Comparison of ENCODE assay signal across 21 cellular contexts in the genomic region with DNA sequence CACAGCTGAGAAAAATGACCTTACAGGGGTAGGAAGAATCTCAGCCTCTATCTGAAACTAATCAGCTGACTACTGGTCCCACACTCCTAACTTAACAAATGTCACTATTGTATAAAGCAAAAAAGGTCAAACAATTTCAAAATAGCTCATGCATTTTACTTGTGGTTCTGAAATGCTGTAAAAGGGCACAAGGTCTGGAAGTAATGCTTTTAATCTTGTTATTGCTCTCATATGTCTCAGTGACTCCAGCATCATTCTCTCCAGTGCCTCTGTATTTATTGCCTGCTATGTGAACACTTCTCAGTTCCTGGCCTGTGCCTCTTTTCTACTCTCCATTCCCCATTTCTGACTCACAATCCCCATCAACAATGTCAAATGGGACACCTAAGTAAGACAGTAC.
"Had no signal": no experiment of that assay in that cellular context is flagged by ENCODE, and none has a peak within 500 bp of the region (broad histone marks: within the 10 kb centered on the region; RNA-seq: fewer than 3 reads in every experiment).

No MANE protein-coding gene starts in this region.

- H3K27me3 ChIP-seq: body of pancreas, cardiac muscle cell, foreskin keratinocyte, left lung, thyroid gland, upper lobe of right lung had no signal

- ATAC-seq: activated CD4-positive, CD25-positive, alpha-beta regulatory T cell treated with anti-CD3 and anti-CD28 coated beads, Interleukin-2, amount 50 U/mL, for 24 hours; activated T-cell treated with anti-CD3 and anti-CD28 coated beads, Interleukin-2, amount 50 U/mL, for 72 hours; body of pancreas; foreskin keratinocyte; left lung; naive thymus-derived CD8-positive, alpha-beta T cell; upper lobe of right lung had no signal

- H3K9me3 ChIP-seq: body of pancreas, thyroid gland, upper lobe of right lung had no signal

- H3K27ac ChIP-seq: body of pancreas, cardiac muscle cell, foreskin keratinocyte, left lung, thyroid gland, upper lobe of right lung, VCaP had no signal

- DNase-seq: activated CD4-positive, alpha-beta memory T cell treated with anti-CD3 and anti-CD28 coated beads, Interleukin-2, amount 10 ng/mL, durations not matched to agents 7 days and 5 days; activated CD4-positive, alpha-beta T cell treated with anti-CD3 and anti-CD28 coated beads, Interleukin-2, amount 10 ng/mL, durations not matched to agents 24 days and 14 days; activated effector memory CD4-positive, alpha-beta T cell treated with anti-CD3 and anti-CD28 coated beads, Interleukin-2, amount 50 U/mL, for 16 hours; activated naive CD4-positive, alpha-beta T cell treated with anti-CD3 and anti-CD28 coated beads, Interleukin-2, amount 10 ng/mL, durations not matched to agents 7 days and 5 days; activated T-cell treated with anti-CD3 and anti-CD28 coated beads, Interleukin-2, amount 50 U/mL, for 72 hours; anterior cingulate cortex; body of pancreas; effector CD8-positive, alpha-beta T cell; foreskin keratinocyte; hippocampal formation; kidney glomerular epithelial cell; left lung; naive thymus-derived CD8-positive, alpha-beta T cell; stimulated activated CD4-positive, alpha-beta T cell treated with anti-CD3 and anti-CD28 coated beads, Interleukin-4, amount 100 ng/mL, for 24 hours; stimulated activated naive CD4-positive, alpha-beta T cell treated with Interleukin-2 at 50 U/mL for 16 hours; thyroid gland; upper lobe of right lung had no signal

- H3K36me3 ChIP-seq: cardiac muscle cell, left lung, thyroid gland, upper lobe of right lung had no signal

- H3K4me1 ChIP-seq: body of pancreas, foreskin keratinocyte, left lung, thyroid gland, upper lobe of right lung had no signal

- H3K4me3 ChIP-seq: body of pancreas, cardiac muscle cell, left lung, lung, thyroid gland, upper lobe of right lung had no signal
